8 cellular contexts compared by ENCODE assay signal in genomic region chr19:58466089-58466759, GRCh38. TPM values are rescaled to one million over a fixed set of nuclear protein-coding genes. Genes with fewer than 3 reads are reported as not detected.
DNase-seq lines count a peak whose midpoint lies in the region; ATAC-seq, FAIRE-seq and TF ChIP-seq lines count a peak whose summit lies in the region.

No MANE protein-coding gene starts in this region.

- H3K27ac ChIP-seq in K562 (ENCODE audit: extremely low read depth, low read depth, low read length), result no peak overlapping the region; the same call in 2 of the 3 replicates
- H3K27ac ChIP-seq in mesenchymal stem cell (ENCODE audit: low read length, poor library complexity, severe bottlenecking), result no peak overlapping the region

- POLR2A ChIA-PET in K562 (lab: Yijun Ruan, JAX), result interaction anchor here (0.5 to 1.3 kb wide), 6 partner anchors 9 to 104 kb away, joined by 3 to 6 read pairs (median 4); partner anchors contain the start of genes ZNF324B, ZNF446 and ZNF497

- intact Hi-C loops in K562 (cut with micrococcal nuclease), result loop anchor here (5.0 kb wide), 1 partner anchor 59 kb away; the partner anchor contains the start of gene ZNF584

- H2BK5ac ChIP-seq in mesenchymal stem cell (ENCODE audit: low read depth, low read length, poor library complexity, severe bottlenecking), result no peak overlapping the region

- BruUV-seq in K562 (replicated peaks; lab: Mats Ljungman, UMichigan), result no TSS peak

- H2BK15ac ChIP-seq in mesenchymal stem cell (ENCODE audit: low read depth, poor library complexity, severe bottlenecking), result no peak overlapping the region

- no peak for DNase-seq in K562 (ENCODE audit: extremely low read depth in 1 of 4, low spot score in 3 of 4)
- no peak for DNase-seq in mesenchymal stem cell
- DNase-seq in AML-193 (lab: John Stamatoyannopoulos, UW), result no peak
- DNase-seq in hypothalamus (lab: John Stamatoyannopoulos, UW), result no peak
- no peak for DNase-seq in NCI-H2029 treated with DMSO at 0.1 percent for 48 hours (lab: John Stamatoyannopoulos, UW)

- no peaks in the 10 kb centered on the region for H4K20me1 ChIP-seq in K562 (replicated peaks; ENCODE audit: control insufficient read depth, insufficient read depth, low read length)

- peak overlapping the region in 1 of 2 experiments; percentile 26 for H3K14ac ChIP-seq in mesenchymal stem cell (ENCODE audit: low read length in 2 of 2)

- H2BK12ac ChIP-seq in mesenchymal stem cell (ENCODE audit: low read length in 2 of 2), result peak overlapping the region in 1 of 2 experiments; percentile 49

- no peak overlapping the region for H2AK5ac ChIP-seq in mesenchymal stem cell (ENCODE audit: low read length, severe bottlenecking)

- CTCF ChIA-PET in K562 (lab: Yijun Ruan, JAX; ENCODE audit: low intra/inter-chr PET ratio), result no interaction called here

- no peak overlapping the region for H2BK120ac ChIP-seq in mesenchymal stem cell (ENCODE audit: low read depth, low read length)

- no peak for FAIRE-seq in K562 (lab: Jason Lieb, UNC)

- H3K79me1 ChIP-seq in mesenchymal stem cell (replicated peaks; ENCODE audit: low read length, poor library complexity, severe bottlenecking), result peaks cover 24% of the 10 kb centered on the region

- H3K4me2 ChIP-seq in K562 (ENCODE audit: insufficient read depth, low read length) (peak overlapping the region; percentile 92), mesenchymal stem cell (ENCODE audit: low read length, poor library complexity, severe bottlenecking) (peak overlapping the region; percentile 99)

- peaks cover 20% of the 10 kb centered on the region; the same call in 2 of the 3 replicates for H3K36me3 ChIP-seq in K562 (ENCODE audit: control insufficient read depth, insufficient read depth, low read length)
- peaks cover 17 to 22% of the 10 kb centered on the region in 2 experiments for H3K36me3 ChIP-seq in mesenchymal stem cell (ENCODE audit: control insufficient read depth in 1 of 2, insufficient read depth in 2 of 2, low read depth in 1 of 2, low read length in 2 of 2)

- H3K9me1 ChIP-seq in K562 (ENCODE audit: control insufficient read depth, insufficient read depth, low read length), result peaks cover 14% of the 10 kb centered on the region

- no peak overlapping the region for H3K4ac ChIP-seq in mesenchymal stem cell (ENCODE audit: low read depth in 1 of 2, low read length in 2 of 2)

- no peak overlapping the region for H4K91ac ChIP-seq in mesenchymal stem cell (ENCODE audit: low read length)

- 29% methylated on average over 18 of the region's 20 CpGs for WGBS in K562 (ENCODE audit: insufficient coverage, low coverage, missing lambda C conversion rate)
- WGBS in mesenchymal stem cell, result 41% methylated on average over 18 of the region's 20 CpGs

- peak; percentile 5 for ATAC-seq in GM19025 (IDR thresholded peaks at IDR 0.05; ENCODE audit: low read depth, unreplicated experiment)
- peak; percentile 15 for ATAC-seq in HG03378 (IDR thresholded peaks at IDR 0.05; ENCODE audit: unreplicated experiment)
- ATAC-seq in K562, result peak; percentile 46
- ATAC-seq in HG02678 (IDR thresholded peaks at IDR 0.05; ENCODE audit: unreplicated experiment), result no peak

- no peak for TF ChIP-seq EP300 in K562 (IDR thresholded peaks at IDR 0.05; ENCODE audit: low read length)

- H3K23ac ChIP-seq in mesenchymal stem cell (ENCODE audit: low read length in 2 of 2), result no peak overlapping the region

- H4K8ac ChIP-seq in mesenchymal stem cell (ENCODE audit: low read length), result peak overlapping the region; percentile 5

- H3K18ac ChIP-seq in mesenchymal stem cell (ENCODE audit: low read depth in 1 of 2, low read length in 2 of 2), result no peak overlapping the region

- H3K4me1 ChIP-seq in K562 (replicated peaks in 1 of 2; ENCODE audit: control insufficient read depth in 2 of 2, insufficient read depth in 2 of 2, low read length in 2 of 2) (peaks cover 10 to 24% of the 10 kb centered on the region in 2 experiments; a peak in 4 of 5 replicates), mesenchymal stem cell (ENCODE audit: control insufficient read depth, insufficient read depth, low read depth, low read length) (peaks cover 17% of the 10 kb centered on the region)

- no peak for TF ChIP-seq CTCF in K562 (IDR thresholded peaks at IDR 0.05 in 2 of 3, conservative IDR thresholded peaks at IDR 0.05 in 1 of 3; ENCODE audit: insufficient read depth in 2 of 3, low read depth in 1 of 3, low read length in 3 of 3)

- in situ Hi-C loops in K562 (cut with MboI), result no loop called here

- H3K9me3 ChIP-seq in K562 (replicated peaks; ENCODE audit: control insufficient read depth, insufficient read depth, low read depth, low read length), result no peaks in the 10 kb centered on the region
- H3K9me3 ChIP-seq in mesenchymal stem cell (ENCODE audit: control insufficient read depth, low read length), result no peaks in the 10 kb centered on the region

- H3K79me2 ChIP-seq in K562 (ENCODE audit: control insufficient read depth, insufficient read depth, low read length), result peaks cover 26% of the 10 kb centered on the region

- no peak for TF ChIP-seq RAD21 in K562 (CRISPR knock-in tag; conservative IDR thresholded peaks at IDR 0.05 in 1 of 2, IDR thresholded peaks at IDR 0.05 in 1 of 2)

- no peak for TF ChIP-seq POLR2A in K562 (conservative IDR thresholded peaks at IDR 0.05)

- no peaks in the 10 kb centered on the region for H3K27me3 ChIP-seq in K562 (ENCODE audit: control insufficient read depth in 2 of 2, insufficient read depth in 2 of 2, low read length in 2 of 2)
- no peaks in the 10 kb centered on the region for H3K27me3 ChIP-seq in mesenchymal stem cell (ENCODE audit: control insufficient read depth in 1 of 2, insufficient read depth in 1 of 2, low read length in 2 of 2)

- H2AFZ ChIP-seq in K562 (ENCODE audit: low read depth, low read length) (peak overlapping the region; percentile 98), mesenchymal stem cell (ENCODE audit: low read depth, low read length) (peak overlapping the region; percentile 97)

- peak overlapping the region; percentile 71 for H3K4me3 ChIP-seq in K562
- H3K4me3 ChIP-seq in mesenchymal stem cell (ENCODE audit: insufficient read depth in 1 of 2, low read depth in 1 of 2, low read length in 2 of 2), result peak overlapping the region; percentile 53 to 90

- peak overlapping the region; percentile 74 to 97 for H3K9ac ChIP-seq in K562 (ENCODE audit: insufficient read depth in 1 of 2, low read depth in 2 of 2, low read length in 2 of 2)
- H3K9ac ChIP-seq in mesenchymal stem cell (ENCODE audit: low read length), result peak overlapping the region; percentile 91

RNA-seq across cellular contexts. Expression of gene ZNF324, which starts 0.7 kb away (rescaled TPM):
- 12.1 and 40.1 TPM in 2 replicates for total RNA-seq in K562 (2011; cell fraction: chromatin; rRNA removed; ENCODE audit: low replicate concordance)
- 42.5 and 54.9 TPM in 2 replicates for total RNA-seq in K562 (2011; cell fraction: nucleolus; rRNA removed)
- 15.9 and 21.7 TPM in 2 replicates for total RNA-seq in K562 (2011; cell fraction: nucleoplasm; rRNA removed)
- total RNA-seq in K562 (2014; rRNA removed) (15.4 and 15.8 TPM in 2 replicates), K562 (2014; rRNA removed; fragmentation: Illumina TruSeq; extraction: Trizol) (3.0 and 3.5 TPM in 2 replicates), K562 (2015; rRNA removed; fragmentation: Illumina TruSeq; extraction: Trizol) (9.6 and 11.0 TPM in 2 replicates), K562 (2021) (14.0 and 16.4 TPM in 2 replicates)
- polyA plus RNA-seq in K562 (2011; rRNA removed) (4.5 and 5.3 TPM in 2 replicates), K562 (2014; fragmentation: Illumina TruSeq; extraction: Trizol) (4.1 and 6.9 TPM in 2 replicates), K562 (2014; fragmentation: Nextera tagmentation; extraction: Ambion mirVana) (1 to 10 TPM in 1 of 2 experiments, under 1 TPM in 1; 0.92 to 1.2 TPM), K562 (2014; rRNA removed) (7.5 and 8.3 TPM in 2 replicates)
- polyA plus RNA-seq in K562 (2011; cell fraction: cytosol; rRNA removed), result 6.1 and 18.5 TPM in 2 replicates
- polyA plus RNA-seq in K562 (2011; cell fraction: nucleus; rRNA removed), result 8.6 and 17.6 TPM in 2 replicates
- polyA plus RNA-seq in K562 (2012), result 6.9 and 7.9 TPM in 2 replicates
- 7.5 and 12.5 TPM in 2 replicates for polyA minus RNA-seq in K562 (2011; rRNA and poly(A)+ RNA removed)
- 9.4 and 10.3 TPM in 2 replicates for polyA minus RNA-seq in K562 (2011; cell fraction: cytosol; rRNA and poly(A)+ RNA removed)
- polyA minus RNA-seq in K562 (2011; cell fraction: nucleus; rRNA and poly(A)+ RNA removed), result 31.7 and 40.8 TPM in 2 replicates
- polyA plus RNA-seq in mesenchymal stem cell (2013, experiment 1 of 2), result 4.1 TPM
- polyA plus RNA-seq in mesenchymal stem cell (2013, experiment 2 of 2), result 3.8 TPM

RNA-seq across cellular contexts. Expression of gene ZNF446, which starts 9.9 kb away (rescaled TPM):
- total RNA-seq in K562 (2011; cell fraction: chromatin; rRNA removed; ENCODE audit: low replicate concordance), result 3.8 and 13.1 TPM in 2 replicates
- total RNA-seq in K562 (2011; cell fraction: nucleolus; rRNA removed), result 12.1 and 13.7 TPM in 2 replicates
- total RNA-seq in K562 (2011; cell fraction: nucleoplasm; rRNA removed), result 5.5 and 8.0 TPM in 2 replicates
- total RNA-seq in K562 (2014; rRNA removed) (4.2 and 4.8 TPM in 2 replicates), K562 (2014; rRNA removed; fragmentation: Illumina TruSeq; extraction: Trizol) (0.64 and 0.95 TPM in 2 replicates), K562 (2015; rRNA removed; fragmentation: Illumina TruSeq; extraction: Trizol) (2.5 and 3.3 TPM in 2 replicates), K562 (2021) (3.5 and 4.3 TPM in 2 replicates)
- polyA plus RNA-seq in K562 (2011; rRNA removed) (1.2 and 2.7 TPM in 2 replicates), K562 (2014; fragmentation: Illumina TruSeq; extraction: Trizol) (1.2 and 2.4 TPM in 2 replicates), K562 (2014; fragmentation: Nextera tagmentation; extraction: Ambion mirVana) (under 1 TPM; 0.07 to 0.17 TPM), K562 (2014; rRNA removed) (2.6 and 3.9 TPM in 2 replicates)
- polyA plus RNA-seq in K562 (2011; cell fraction: cytosol; rRNA removed), result 2.4 and 5.3 TPM in 2 replicates
- 6.9 and 8.9 TPM in 2 replicates for polyA plus RNA-seq in K562 (2011; cell fraction: nucleus; rRNA removed)
- polyA plus RNA-seq in K562 (2012), result 5.5 and 10.1 TPM in 2 replicates
- polyA minus RNA-seq in K562 (2011; rRNA and poly(A)+ RNA removed), result 1.5 and 1.9 TPM in 2 replicates
- 1.4 and 2.4 TPM in 2 replicates for polyA minus RNA-seq in K562 (2011; cell fraction: cytosol; rRNA and poly(A)+ RNA removed)
- 6.5 and 8.3 TPM in 2 replicates for polyA minus RNA-seq in K562 (2011; cell fraction: nucleus; rRNA and poly(A)+ RNA removed)
- polyA plus RNA-seq in mesenchymal stem cell (2013, experiment 1 of 2), result 5.0 TPM
- 5.1 TPM for polyA plus RNA-seq in mesenchymal stem cell (2013, experiment 2 of 2)

RNA-seq across cellular contexts. Expression of gene ZNF324B, which starts 14.8 kb away (rescaled TPM):
- 26.6 and 56.0 TPM in 2 replicates for total RNA-seq in K562 (2011; cell fraction: chromatin; rRNA removed; ENCODE audit: low replicate concordance)
- total RNA-seq in K562 (2011; cell fraction: nucleolus; rRNA removed), result 34.7 and 40.7 TPM in 2 replicates
- total RNA-seq in K562 (2011; cell fraction: nucleoplasm; rRNA removed), result 26.5 and 27.8 TPM in 2 replicates
- total RNA-seq in K562 (2014; rRNA removed) (12.5 and 13.5 TPM in 2 replicates), K562 (2014; rRNA removed; fragmentation: Illumina TruSeq; extraction: Trizol) (5.8 and 7.5 TPM in 2 replicates), K562 (2015; rRNA removed; fragmentation: Illumina TruSeq; extraction: Trizol) (9.1 and 9.3 TPM in 2 replicates), K562 (2021) (12.6 and 13.2 TPM in 2 replicates)
- polyA plus RNA-seq in K562 (2011; rRNA removed) (3.5 and 4.7 TPM in 2 replicates), K562 (2014; fragmentation: Illumina TruSeq; extraction: Trizol) (4.9 TPM in 2 replicates), K562 (2014; fragmentation: Nextera tagmentation; extraction: Ambion mirVana) (under 1 TPM; 0.20 to 0.25 TPM), K562 (2014; rRNA removed) (5.7 and 6.2 TPM in 2 replicates)
- 3.6 and 10.2 TPM in 2 replicates for polyA plus RNA-seq in K562 (2011; cell fraction: cytosol; rRNA removed)
- 4.1 and 9.0 TPM in 2 replicates for polyA plus RNA-seq in K562 (2011; cell fraction: nucleus; rRNA removed)
- 4.5 and 6.6 TPM in 2 replicates for polyA plus RNA-seq in K562 (2012)
- polyA minus RNA-seq in K562 (2011; rRNA and poly(A)+ RNA removed), result 7.6 and 16.2 TPM in 2 replicates
- 8.3 and 11.9 TPM in 2 replicates for polyA minus RNA-seq in K562 (2011; cell fraction: cytosol; rRNA and poly(A)+ RNA removed)
- polyA minus RNA-seq in K562 (2011; cell fraction: nucleus; rRNA and poly(A)+ RNA removed), result 7.8 and 12.2 TPM in 2 replicates
- polyA plus RNA-seq in mesenchymal stem cell (2013, experiment 1 of 2), result 2.5 TPM
- 2.0 TPM for polyA plus RNA-seq in mesenchymal stem cell (2013, experiment 2 of 2)

RNA-seq across cellular contexts. Expression of gene ZNF132, which starts 26.3 kb away (rescaled TPM):
- not detected in 2 replicates for total RNA-seq in K562 (2011; cell fraction: chromatin; rRNA removed; ENCODE audit: low replicate concordance)
- total RNA-seq in K562 (2011; cell fraction: nucleolus; rRNA removed), result not detected in 2 replicates
- not detected in 2 replicates for total RNA-seq in K562 (2011; cell fraction: nucleoplasm; rRNA removed)
- total RNA-seq in K562 (2014; rRNA removed), result not detected in 2 replicates
- total RNA-seq in K562 (2014; rRNA removed; fragmentation: Illumina TruSeq; extraction: Trizol), result not detected in 2 replicates
- not detected in 2 replicates for total RNA-seq in K562 (2015; rRNA removed; fragmentation: Illumina TruSeq; extraction: Trizol)
- not detected in 2 replicates for total RNA-seq in K562 (2021)
- 0.03 TPM in 1 of 2 replicates, not detected in the other for polyA plus RNA-seq in K562 (2011; rRNA removed)
- polyA plus RNA-seq in K562 (2011; cell fraction: cytosol; rRNA removed), result not detected in 2 replicates
- polyA plus RNA-seq in K562 (2011; cell fraction: nucleus; rRNA removed), result 0.06 TPM in 1 of 2 replicates, not detected in the other
- 1.1 and 1.8 TPM in 2 replicates for polyA plus RNA-seq in K562 (2012)
- polyA plus RNA-seq in K562 (2014; fragmentation: Illumina TruSeq; extraction: Trizol), result not detected in 2 replicates
- polyA plus RNA-seq in K562 (2014; fragmentation: Nextera tagmentation; extraction: Ambion mirVana), result under 1 TPM; 0.14 to 0.42 TPM
- 0.03 and 0.05 TPM in 2 replicates for polyA plus RNA-seq in K562 (2014; rRNA removed)
- not detected in 2 replicates for polyA minus RNA-seq in K562 (2011; rRNA and poly(A)+ RNA removed)
- not detected in 2 replicates for polyA minus RNA-seq in K562 (2011; cell fraction: cytosol; rRNA and poly(A)+ RNA removed)
- polyA minus RNA-seq in K562 (2011; cell fraction: nucleus; rRNA and poly(A)+ RNA removed), result 0.11 TPM in 1 of 2 replicates, not detected in the other
- polyA plus RNA-seq in mesenchymal stem cell (2013, experiment 1 of 2), result 0.68 TPM
- 0.60 TPM for polyA plus RNA-seq in mesenchymal stem cell (2013, experiment 2 of 2)

RNA-seq across cellular contexts. Expression of gene SLC27A5, which starts 45.6 kb away (rescaled TPM):
- total RNA-seq in K562 (2011; cell fraction: chromatin; rRNA removed; ENCODE audit: low replicate concordance), result 36.1 and 123 TPM in 2 replicates
- 97.2 and 108 TPM in 2 replicates for total RNA-seq in K562 (2011; cell fraction: nucleolus; rRNA removed)
- total RNA-seq in K562 (2011; cell fraction: nucleoplasm; rRNA removed), result 71.8 and 76.0 TPM in 2 replicates
- total RNA-seq in K562 (2014; rRNA removed) (101 and 152 TPM in 2 replicates), K562 (2014; rRNA removed; fragmentation: Illumina TruSeq; extraction: Trizol) (29.4 and 48.4 TPM in 2 replicates), K562 (2015; rRNA removed; fragmentation: Illumina TruSeq; extraction: Trizol) (42.2 and 45.2 TPM in 2 replicates), K562 (2021) (58.2 and 67.5 TPM in 2 replicates)
- polyA plus RNA-seq in K562 (2011; rRNA removed) (64.7 and 86.6 TPM in 2 replicates), K562 (2014; fragmentation: Illumina TruSeq; extraction: Trizol) (56.9 and 85.4 TPM in 2 replicates), K562 (2014; fragmentation: Nextera tagmentation; extraction: Ambion mirVana) (100 to 1,000 TPM; 316 to 318 TPM), K562 (2014; rRNA removed) (89.7 and 116 TPM in 2 replicates)
- 140 and 167 TPM in 2 replicates for polyA plus RNA-seq in K562 (2011; cell fraction: cytosol; rRNA removed)
- polyA plus RNA-seq in K562 (2011; cell fraction: nucleus; rRNA removed), result 86.2 and 95.1 TPM in 2 replicates
- 59.7 and 101 TPM in 2 replicates for polyA plus RNA-seq in K562 (2012)
- 29.8 and 50.1 TPM in 2 replicates for polyA minus RNA-seq in K562 (2011; rRNA and poly(A)+ RNA removed)
- 24.3 and 35.0 TPM in 2 replicates for polyA minus RNA-seq in K562 (2011; cell fraction: cytosol; rRNA and poly(A)+ RNA removed)
- 31.1 and 32.6 TPM in 2 replicates for polyA minus RNA-seq in K562 (2011; cell fraction: nucleus; rRNA and poly(A)+ RNA removed)
- 11.7 TPM for polyA plus RNA-seq in mesenchymal stem cell (2013, experiment 1 of 2)
- 12.9 TPM for polyA plus RNA-seq in mesenchymal stem cell (2013, experiment 2 of 2)
